8 cellular contexts compared by ENCODE assay signal in genomic region chr16:35431829-35432663, GRCh38.
DNase-seq lines count a peak whose midpoint lies in the region; ATAC-seq and TF ChIP-seq lines count a peak whose summit lies in the region.

No MANE protein-coding gene starts in this region.

- H3K79me2 ChIP-seq in PC-9 (ENCODE audit: low read depth) = no peaks in the 10 kb centered on the region

- H3K9me3 ChIP-seq in PC-9 (ENCODE audit: insufficient read depth, low read depth) = no peaks in the 10 kb centered on the region

- DNase-seq in AG10803 (ENCODE audit: low read depth) (no peak), GM10248 (ENCODE audit: extremely low spot score) (no peak), PC-9 (peak in 1 of 2 experiments; percentile 46), foreskin fibroblast (no peak), DMS79 treated with DMSO at 0.1 percent for 48 hours (lab: John Stamatoyannopoulos, UW) (no peak)
- no peak for DNase-seq in effector CD4-positive, alpha-beta T cell

- no peak for ATAC-seq in GM19455 (IDR thresholded peaks at IDR 0.05; ENCODE audit: unreplicated experiment)
- no peak for ATAC-seq in HG03469 (IDR thresholded peaks at IDR 0.05; ENCODE audit: unreplicated experiment)

- H3K9me2 ChIP-seq in PC-9 (ENCODE audit: insufficient read depth) = no peaks in the 10 kb centered on the region

- no peaks in the 10 kb centered on the region for H3K27me3 ChIP-seq in PC-9 (ENCODE audit: insufficient read depth, low read depth)

- CTCF ChIA-PET in GM10248 (lab: Yijun Ruan, JAX) = interaction anchor here (0.6 to 1.7 kb wide), 5 partner anchors 8 to 33 kb away, joined by 3 to 6 read pairs (median 3); no protein-coding TSS in a partner anchor
- CTCF ChIA-PET in PC-9 (lab: Charles Lee) = no interaction called here

- no TSS peak for BruUV-seq in PC-9 (replicated peaks; lab: Mats Ljungman, UMichigan)

- H4K20me1 ChIP-seq in PC-9 (ENCODE audit: insufficient read depth) = no peaks in the 10 kb centered on the region

- H3F3A ChIP-seq in PC-9 (ENCODE audit: insufficient read depth, low read depth) = no peaks in the 10 kb centered on the region

- no peaks in the 10 kb centered on the region for H3K4me1 ChIP-seq in PC-9 (replicated peaks; ENCODE audit: insufficient read depth)

- H3K27ac ChIP-seq in PC-9 = no peak overlapping the region

- no peaks in the 10 kb centered on the region for H3K36me3 ChIP-seq in PC-9 (ENCODE audit: low read depth)

- H3K4me2 ChIP-seq in PC-9 = no peak overlapping the region

- TF ChIP-seq CTCF in AG10803 (conservative IDR thresholded peaks at IDR 0.05; ENCODE audit: low read length) (peak; percentile 35), GM10248 (IDR thresholded peaks at IDR 0.05; ENCODE audit: control extremely low read depth, extremely low read depth, low read depth, missing control alignments) (peak; percentile 36), PC-9 (conservative IDR thresholded peaks at IDR 0.05) (peak; percentile 95), foreskin fibroblast (IDR thresholded peaks at IDR 0.05; ENCODE audit: low read depth, low read length) (peak; percentile 16)

- intact Hi-C loops in PC-9 (cut with micrococcal nuclease; ENCODE audit: unreplicated experiment) = no loop called here

- POLR2A ChIA-PET in GM10248 (lab: Yijun Ruan, JAX) (no interaction called here), PC-9 (lab: Charles Lee; ENCODE audit: unreplicated experiment) (no interaction called here)

- H3K4me3 ChIP-seq in AG10803 (ENCODE audit: low read length) (no peak overlapping the region), PC-9 (no peak overlapping the region), foreskin fibroblast (ENCODE audit: low read depth in 1 of 2, low read length in 2 of 2) (no peak overlapping the region)

- no peak overlapping the region for H2AFZ ChIP-seq in PC-9

Comparison
In these comparisons a context has a peak if more than half of its experiments do, and no peak if none do; other contexts are left out.
1. CTCF ChIP-seq: peak in every context shown above with its lines; median percentile 95 in PC-9; 36 in GM10248; 35 in AG10803; 16 in foreskin fibroblast.